In the genomic region with DNA sequence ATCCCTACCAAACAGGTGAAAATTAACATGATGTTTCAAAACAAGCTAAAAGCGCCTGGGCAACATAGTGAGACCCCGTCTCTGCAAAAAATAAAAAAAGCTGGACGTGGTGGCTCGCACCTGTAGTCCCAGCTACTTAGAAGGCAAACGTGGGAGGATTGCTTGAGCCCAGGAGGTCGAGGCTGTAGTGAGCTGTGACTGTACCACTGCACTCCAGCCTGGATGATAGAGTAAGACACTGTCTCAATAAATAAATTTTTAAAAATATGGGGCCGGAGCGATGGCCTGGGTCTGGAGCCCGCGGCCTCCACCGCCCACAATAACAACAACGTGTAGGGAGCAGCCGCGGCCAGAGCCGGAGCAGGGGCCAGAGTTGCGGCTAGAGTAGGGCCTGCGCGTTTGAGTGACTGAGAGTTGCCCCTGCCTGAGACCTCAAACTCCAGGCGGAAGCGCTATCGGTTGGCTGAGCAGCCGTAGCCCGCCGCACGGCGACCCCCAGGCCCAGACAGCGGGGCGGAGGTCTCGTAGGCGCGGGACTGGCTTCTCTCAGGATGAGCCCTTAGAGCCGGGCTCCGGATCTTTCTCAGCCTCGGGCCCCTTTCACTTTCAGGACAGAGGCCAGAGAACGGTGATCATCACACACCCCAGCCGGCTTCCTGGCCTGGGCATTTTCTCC, we compare ENCODE assay signal across 9 cellular contexts. TPM values are rescaled to one million over a fixed set of nuclear protein-coding genes. Genes with fewer than 3 reads are reported as not detected.
A peak's percentile ranks its signal among the peaks of the same experiment; 100 is the strongest.
DNase-seq lines count a peak whose midpoint lies in the region; ATAC-seq and TF ChIP-seq lines count a peak whose summit lies in the region.
"Had no signal": no experiment of that assay in that cellular context is flagged by ENCODE, and none has a peak within 500 bp of the region (broad histone marks: within the 10 kb centered on the region; RNA-seq: fewer than 3 reads in every experiment).

No MANE protein-coding gene starts in this region.

- H3K9me3 ChIP-seq in breast epithelium (peaks cover 0 to 2% of the 10 kb centered on the region in 2 donors), mammary epithelial cell (replicated peaks; ENCODE audit: insufficient read depth, low read length) (no peaks in the 10 kb centered on the region), adrenal gland (replicated peaks in 1 of 3) (no peaks in the 10 kb centered on the region), upper lobe of right lung (no peaks in the 10 kb centered on the region)

- H4K20me1 ChIP-seq in mammary epithelial cell (ENCODE audit: insufficient read depth, low read length): no peaks in the 10 kb centered on the region

- TF ChIP-seq POLR2A in breast epithelium (IDR thresholded peaks at IDR 0.05) (no peak), adrenal gland (IDR thresholded peaks at IDR 0.05) (no peak)

- no peak overlapping the region for H3K4me2 ChIP-seq in mammary epithelial cell (ENCODE audit: insufficient read depth, low read depth, low read length)

- H3K79me2 ChIP-seq in mammary epithelial cell (ENCODE audit: insufficient read depth, low read length): no peaks in the 10 kb centered on the region

- intact Hi-C loops in breast epithelium (cut with DNase I; ENCODE audit: low total_unique reads) (no loop called here), mammary epithelial cell (cut with micrococcal nuclease) (no loop called here), adrenal gland (cut with DNase I) (no loop called here), upper lobe of right lung (cut with DNase I) (no loop called here)

- TF ChIP-seq CTCF in breast epithelium (IDR thresholded peaks at IDR 0.05) (no peak), mammary epithelial cell (conservative IDR thresholded peaks at IDR 0.05 in 1 of 2, IDR thresholded peaks at IDR 0.05 in 1 of 2; ENCODE audit: extremely low read depth in 1 of 2, insufficient read depth in 1 of 2, low read depth in 1 of 2, low read length in 2 of 2) (no peak), adrenal gland (IDR thresholded peaks at IDR 0.05) (no peak), upper lobe of right lung (IDR thresholded peaks at IDR 0.05) (no peak)

- H3K4me3 ChIP-seq in breast epithelium (peak overlapping the region; percentile 39 to 67 (median 40)), mammary epithelial cell (replicated peaks in 1 of 3; ENCODE audit: insufficient read depth in 1 of 3, low read depth in 2 of 3, low read length in 3 of 3) (no peak overlapping the region), adrenal gland (peak overlapping the region in 2 of 4 donors; percentile 45 to 47), upper lobe of right lung (peak overlapping the region; percentile 42)

- H3K27me3 ChIP-seq in breast epithelium (no peaks in the 10 kb centered on the region), mammary epithelial cell (ENCODE audit: insufficient read depth, low read length) (no peaks in the 10 kb centered on the region), adrenal gland (no peaks in the 10 kb centered on the region), upper lobe of right lung (no peaks in the 10 kb centered on the region)

- DNase-seq in breast epithelium (ENCODE audit: low spot score in 2 of 2) (no peak), mammary epithelial cell (no peak), adrenal gland (peak; percentile 20 to 56 (median 34)), left lobe of liver (ENCODE audit: low spot score) (peak; percentile 46), upper lobe of right lung (no peak), MV-4-11 (lab: John Stamatoyannopoulos, UW) (no peak)
- DNase-seq: NCI-H1092 had no signal

- H3K27ac ChIP-seq in breast epithelium: no peak overlapping the region
- no peak overlapping the region for H3K27ac ChIP-seq in mammary epithelial cell (ENCODE audit: insufficient read depth, low read depth, low read length)
- H3K27ac ChIP-seq in adrenal gland: peak overlapping the region in 3 of 5 donors; percentile 3 to 34 (median 11)
- H3K27ac ChIP-seq in upper lobe of right lung: no peak overlapping the region

- ATAC-seq in left lobe of liver (peak; percentile 93), upper lobe of right lung (peak; percentile 65), GM21367 (IDR thresholded peaks at IDR 0.05; ENCODE audit: unreplicated experiment) (no peak), HG02763 (IDR thresholded peaks at IDR 0.05; ENCODE audit: unreplicated experiment) (no peak)

- CTCF ChIA-PET in mammary epithelial cell (lab: Charles Lee; ENCODE audit: low non-redundant PET): no interaction called here

- H2AFZ ChIP-seq in mammary epithelial cell (ENCODE audit: low read depth, low read length): no peak overlapping the region

- no peaks in the 10 kb centered on the region for H3K36me3 ChIP-seq in breast epithelium
- peaks cover 1% of the 10 kb centered on the region for H3K36me3 ChIP-seq in mammary epithelial cell (ENCODE audit: insufficient read depth, low read length)
- no peaks in the 10 kb centered on the region for H3K36me3 ChIP-seq in adrenal gland (replicated peaks in 1 of 2)
- H3K36me3 ChIP-seq in upper lobe of right lung: no peaks in the 10 kb centered on the region

- in situ Hi-C loops in mammary epithelial cell (cut with MboI; ENCODE audit: low sequenced_read_pairs in 2 of 2): no loop called here

- H3K4me1 ChIP-seq in breast epithelium: no peaks in the 10 kb centered on the region
- H3K4me1 ChIP-seq in mammary epithelial cell (ENCODE audit: insufficient read depth, low read length): peaks cover 7% of the 10 kb centered on the region
- peaks cover 0 to 9% of the 10 kb centered on the region in 2 donors for H3K4me1 ChIP-seq in adrenal gland (replicated peaks in 1 of 2)
- peaks cover 4% of the 10 kb centered on the region for H3K4me1 ChIP-seq in upper lobe of right lung

- BruUV-seq in mammary epithelial cell (replicated peaks; lab: Mats Ljungman, UMichigan): no TSS peak

- 67% methylated on average over 32 of the region's 36 CpGs for WGBS in mammary epithelial cell (ENCODE audit: low coverage, missing lambda C conversion rate)
- 15 to 40% (median 21%) methylated on average over 12 to 36 of the region's 36 CpGs for WGBS in adrenal gland, 4 donors

- no peak overlapping the region for H3K9ac ChIP-seq in mammary epithelial cell (ENCODE audit: insufficient read depth, low read length)

- dilution Hi-C loops in mammary epithelial cell (cut with HindIII; ENCODE audit: low sequenced_read_pairs): no loop called here

RNA-seq across cellular contexts. Expression of a gene that starts 41.4 kb away (rescaled TPM):
- total RNA-seq in breast epithelium (10 to 100 TPM in 2 of 3 donors, 1 to 10 TPM in 1; 9.8 to 25.6 (median 12.1) TPM), mammary epithelial cell (10 to 100 TPM; 20.6 to 38.5 TPM), adrenal gland (10 to 100 TPM in 6 of 8 donors, 1 to 10 TPM in 2; 7.8 to 20.1 (median 12.9) TPM), left lobe of liver (4.1 TPM), upper lobe of right lung (20.1 TPM)
- polyA plus RNA-seq in mammary epithelial cell (10.2 TPM), adrenal gland (1 to 10 TPM; 3.7 to 8.9 (median 8.0) TPM)
- 47.1 TPM for polyA minus RNA-seq in mammary epithelial cell

Comparison
In these comparisons a context has a peak if more than half of its experiments do, and no peak if none do; other contexts are left out.
1. H3K4me3 ChIP-seq: peak in breast epithelium (3 of 3) and upper lobe of right lung (single experiment); none in mammary epithelial cell (0 of 3).
2. DNase-seq: peak in adrenal gland (7 of 7) and left lobe of liver (single experiment); none in breast epithelium (0 of 2), mammary epithelial cell (single experiment), upper lobe of right lung (single experiment) and MV-4-11 (single experiment).
3. H3K27ac ChIP-seq: peak in adrenal gland (3 of 5); none in breast epithelium (0 of 2), mammary epithelial cell (single experiment) and upper lobe of right lung (single experiment).
4. ATAC-seq: peak in left lobe of liver (single experiment) and upper lobe of right lung (single experiment); none in GM21367 (single experiment) and HG02763 (single experiment).